Comparison of ENCODE assay signal across 31 cellular contexts in the genomic region with DNA sequence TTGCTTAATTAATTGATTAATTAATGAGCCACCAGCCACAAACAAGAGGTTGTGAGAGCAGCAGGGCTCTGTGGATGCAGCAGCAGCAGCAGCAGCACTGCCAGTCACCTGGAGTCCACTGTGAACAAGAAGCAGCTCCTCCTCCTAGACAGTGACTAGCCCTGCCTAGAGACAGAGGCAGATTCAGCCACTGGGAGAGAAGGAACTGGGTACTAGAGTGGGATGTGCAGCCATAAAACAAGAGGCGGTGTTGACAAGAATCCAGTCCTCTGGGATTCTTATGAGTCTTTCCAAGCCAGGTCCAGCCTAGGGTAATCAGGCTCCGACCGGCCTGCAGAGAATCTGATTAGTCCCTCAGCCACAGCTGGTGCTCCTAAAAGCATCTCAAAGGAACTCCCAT.
"Had no signal": no experiment of that assay in that cellular context is flagged by ENCODE, and none has a peak within 500 bp of the region (broad histone marks: within the 10 kb centered on the region; RNA-seq: fewer than 3 reads in every experiment).

No MANE protein-coding gene starts in this region.

- H3K4me1 ChIP-seq: breast epithelium, esophagus squamous epithelium, gastrocnemius medialis, pancreas, prostate gland, thyroid gland, upper lobe of right lung had no signal

- H3K27ac Mint-ChIP-seq: activated B cell treated with CpG ODN at 0.5 μM for 24 hours; activated CD8-positive, alpha-beta memory T cell treated with anti-CD3 and anti-CD28 coated beads, Interleukin-2, amount 10 ng/mL, durations not matched to agents 7 days and 5 days; activated CD8-positive, alpha-beta T cell treated with anti-CD3 and anti-CD28 coated beads, Interleukin-2, amount 10 ng/mL, durations not matched to agents 7 days and 5 days; activated naive CD4-positive, alpha-beta T cell treated with anti-CD3 and anti-CD28 coated beads, Interleukin-2, amount 50 U/mL, for 72 hours; nephron; stimulated activated memory B cell treated with anti-CD40 and anti-IgM and Interleukin-4, amounts not matched to agents 10 μg/mL and 1 μg/mL and 100 μg/mL, for 72 hours; stimulated activated naive CD8-positive, alpha-beta T cell treated with anti-CD3 and anti-CD28 coated beads, Interleukin-15, amount 100 ng/mL, for 72 hours; T-helper 2 cell treated with Interferon-gamma antibody and Interleukin-4, amounts not matched to agents 5 μg/mL and 100 μg/mL, for 36 hours had no signal

- ATAC-seq: activated CD8-positive, alpha-beta memory T cell treated with anti-CD3 and anti-CD28 coated beads, Interleukin-2, amount 10 ng/mL, durations not matched to agents 7 days and 5 days; activated CD8-positive, alpha-beta T cell treated with anti-CD3 and anti-CD28 coated beads, Interleukin-2, amount 10 ng/mL, durations not matched to agents 7 days and 5 days; activated naive CD4-positive, alpha-beta T cell treated with anti-CD3 and anti-CD28 coated beads, Interleukin-2, amount 50 U/mL, for 72 hours; gastrocnemius medialis; pancreas; sciatic nerve; stimulated activated memory B cell treated with anti-CD40 and anti-IgM and Interleukin-4, amounts not matched to agents 10 μg/mL and 1 μg/mL and 100 μg/mL, for 72 hours; stimulated activated naive CD8-positive, alpha-beta T cell treated with anti-CD3 and anti-CD28 coated beads, Interleukin-15, amount 100 ng/mL, for 72 hours; upper lobe of right lung had no signal

- H3K9me3 ChIP-seq: breast epithelium, esophagus squamous epithelium, gastrocnemius medialis, pancreas, prostate gland, thyroid gland, upper lobe of right lung had no signal

- DNase-seq: activated B cell treated with CpG ODN at 0.5 μM for 24 hours; activated CD4-positive, alpha-beta T cell treated with anti-CD3 and anti-CD28 coated beads, Interleukin-2, amount 50 U/mL, for 1 hour; activated CD8-positive, alpha-beta memory T cell treated with anti-CD3 and anti-CD28 coated beads, Interleukin-2, amount 10 ng/mL, durations not matched to agents 7 days and 5 days; activated CD8-positive, alpha-beta T cell treated with anti-CD3 and anti-CD28 coated beads, Interleukin-2, amount 10 ng/mL, durations not matched to agents 7 days and 5 days; activated naive CD4-positive, alpha-beta T cell; activated T-cell treated with anti-CD3 and anti-CD28 coated beads, Interleukin-2, amount 50 U/mL, for 48 hours; effector CD8-positive, alpha-beta T cell; esophagus squamous epithelium; gastrocnemius medialis; hippocampal formation; left cardiac atrium; mammary epithelial cell; nucleus accumbens; pancreas; stimulated activated CD4-positive, alpha-beta T cell treated with anti-CD3 and anti-CD28 coated beads, Interleukin-1b, Interleukin-23, amount 100 ng/mL, for 48 hours; stimulated activated CD4-positive, alpha-beta T cell treated with anti-CD3 and anti-CD28 coated beads, Interleukin-4, amount 100 ng/mL, for 4 hours; stimulated activated CD8-positive, alpha-beta memory T cell treated with anti-CD3 and anti-CD28 coated beads, Interleukin-4, amount 100 ng/mL, for 48 hours; stimulated activated naive CD8-positive, alpha-beta T cell treated with anti-CD3 and anti-CD28 coated beads, Interleukin-15, amount 100 ng/mL, for 72 hours; substantia nigra; thyroid gland; upper lobe of right lung had no signal

- H3K36me3 ChIP-seq: breast epithelium, esophagus squamous epithelium, gastrocnemius medialis, pancreas, prostate gland, thyroid gland, upper lobe of right lung had no signal

- H3K36me3 Mint-ChIP-seq: activated CD8-positive, alpha-beta memory T cell treated with anti-CD3 and anti-CD28 coated beads, Interleukin-2, amount 10 ng/mL, durations not matched to agents 7 days and 5 days; activated naive CD4-positive, alpha-beta T cell treated with anti-CD3 and anti-CD28 coated beads, Interleukin-2, amount 50 U/mL, for 72 hours; stimulated activated memory B cell treated with anti-CD40 and anti-IgM and Interleukin-4, amounts not matched to agents 10 μg/mL and 1 μg/mL and 100 μg/mL, for 72 hours had no signal

- H3K27me3 ChIP-seq: gastrocnemius medialis, pancreas, thyroid gland, upper lobe of right lung had no signal

- H3K4me3 Mint-ChIP-seq: activated B cell treated with CpG ODN at 0.5 μM for 24 hours; activated CD8-positive, alpha-beta memory T cell treated with anti-CD3 and anti-CD28 coated beads, Interleukin-2, amount 10 ng/mL, durations not matched to agents 7 days and 5 days; activated CD8-positive, alpha-beta T cell treated with anti-CD3 and anti-CD28 coated beads, Interleukin-2, amount 10 ng/mL, durations not matched to agents 7 days and 5 days; central memory CD8-positive, alpha-beta T cell; nephron; stimulated activated memory B cell treated with anti-CD40 and anti-IgM and Interleukin-4, amounts not matched to agents 10 μg/mL and 1 μg/mL and 100 μg/mL, for 72 hours; stimulated activated naive CD8-positive, alpha-beta T cell treated with anti-CD3 and anti-CD28 coated beads, Interleukin-15, amount 100 ng/mL, for 72 hours; T-helper 2 cell treated with Interferon-gamma antibody and Interleukin-4, amounts not matched to agents 5 μg/mL and 100 μg/mL, for 36 hours had no signal

- H3K9me3 Mint-ChIP-seq: activated B cell treated with CpG ODN at 0.5 μM for 24 hours; activated naive CD4-positive, alpha-beta T cell treated with anti-CD3 and anti-CD28 coated beads, Interleukin-2, amount 50 U/mL, for 72 hours; central memory CD8-positive, alpha-beta T cell; nephron; stimulated activated memory B cell treated with anti-CD40 and anti-IgM and Interleukin-4, amounts not matched to agents 10 μg/mL and 1 μg/mL and 100 μg/mL, for 72 hours; stimulated activated naive CD8-positive, alpha-beta T cell treated with anti-CD3 and anti-CD28 coated beads, Interleukin-15, amount 100 ng/mL, for 72 hours; T-helper 2 cell treated with Interferon-gamma antibody and Interleukin-4, amounts not matched to agents 5 μg/mL and 100 μg/mL, for 36 hours had no signal

- H3K4me1 Mint-ChIP-seq: activated B cell treated with CpG ODN at 0.5 μM for 24 hours; activated CD8-positive, alpha-beta memory T cell treated with anti-CD3 and anti-CD28 coated beads, Interleukin-2, amount 10 ng/mL, durations not matched to agents 7 days and 5 days; central memory CD8-positive, alpha-beta T cell; nephron; stimulated activated memory B cell treated with anti-CD40 and anti-IgM and Interleukin-4, amounts not matched to agents 10 μg/mL and 1 μg/mL and 100 μg/mL, for 72 hours; stimulated activated naive CD8-positive, alpha-beta T cell treated with anti-CD3 and anti-CD28 coated beads, Interleukin-15, amount 100 ng/mL, for 72 hours had no signal

- H3K4me3 ChIP-seq: breast epithelium, esophagus squamous epithelium, gastrocnemius medialis, pancreas, prostate gland, smooth muscle cell, thyroid gland, upper lobe of right lung had no signal

- H3K27ac ChIP-seq: breast epithelium, epithelial cell of prostate, esophagus squamous epithelium, gastrocnemius medialis, pancreas, prostate gland, thyroid gland, upper lobe of right lung had no signal

- H3K4me2 ChIP-seq: smooth muscle cell had no signal
